Comparison of ENCODE assay signal across 8 cellular contexts in the genomic region with DNA sequence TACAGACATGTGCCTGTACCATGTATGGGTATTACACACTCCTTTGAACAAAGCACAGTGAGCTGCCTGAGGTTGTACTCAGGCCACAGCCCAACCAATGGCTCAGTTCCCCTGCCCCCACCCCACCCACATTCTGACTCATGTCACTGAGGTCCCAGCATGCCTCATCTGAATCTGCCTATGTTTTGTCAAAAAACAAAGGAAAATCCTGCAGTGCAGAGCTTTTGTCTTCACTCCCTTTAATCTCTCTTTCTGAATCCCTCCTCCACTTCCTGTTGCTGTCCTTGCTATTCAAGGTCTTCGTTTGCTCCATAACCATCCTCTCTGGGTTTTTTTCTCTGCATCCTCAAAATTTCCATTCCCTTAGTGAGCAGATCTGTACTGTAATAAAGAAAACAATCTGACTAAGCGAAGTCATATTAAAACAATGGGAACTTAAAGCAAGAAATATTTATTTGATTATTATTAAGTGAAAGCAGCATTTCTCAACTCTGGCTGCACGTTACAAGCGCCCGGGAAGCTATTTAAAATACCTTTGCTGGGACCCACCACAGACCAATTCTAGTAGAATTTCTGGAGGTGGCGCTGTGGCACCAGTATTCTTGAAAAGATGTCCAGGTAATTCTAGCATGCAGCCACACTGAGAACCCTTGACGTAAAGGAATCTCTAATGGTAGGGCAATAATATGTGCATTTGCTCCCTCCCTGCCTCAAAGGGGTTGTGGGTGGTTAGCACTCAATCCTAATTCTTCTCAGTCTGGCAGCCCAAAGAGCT. TPM values are rescaled to one million over a fixed set of nuclear protein-coding genes. Genes with fewer than 3 reads are reported as not detected.
DNase-seq lines count a peak whose midpoint lies in the region; ATAC-seq and TF ChIP-seq lines count a peak whose summit lies in the region.

No MANE protein-coding gene starts in this region.

- no peak for ATAC-seq in HG02852 (IDR thresholded peaks at IDR 0.05; ENCODE audit: unreplicated experiment)

- no peaks in the 10 kb centered on the region for H3K27me3 ChIP-seq in HUES64 (ENCODE audit: insufficient read depth, low read length)

- no peaks in the 10 kb centered on the region for H3K36me3 ChIP-seq in HUES64 (ENCODE audit: insufficient read depth, low read length)

- no peaks in the 10 kb centered on the region for H3K9me3 Mint-ChIP-seq in activated naive CD4-positive, alpha-beta T cell treated with anti-CD3 and anti-CD28 coated beads, Interleukin-2, amount 10 ng/mL, durations not matched to agents 7 days and 5 days

- no peaks in the 10 kb centered on the region for H3K9me3 ChIP-seq in HUES64 (ENCODE audit: insufficient read depth, low read depth, low read length)

- CTCF ChIA-PET in activated naive CD4-positive, alpha-beta T cell treated with anti-CD3 and anti-CD28 coated beads, Interleukin-2, amount 10 ng/mL, durations not matched to agents 7 days and 5 days (lab: Charles Lee): interaction anchor here (0.6 to 3.5 kb wide), 4 partner anchors 11 to 418 kb away, joined by 3 to 15 read pairs (median 6); no protein-coding TSS in a partner anchor

- H3K4me3 Mint-ChIP-seq in activated naive CD4-positive, alpha-beta T cell treated with anti-CD3 and anti-CD28 coated beads, Interleukin-2, amount 10 ng/mL, durations not matched to agents 7 days and 5 days: no peak overlapping the region

- WGBS in HUES64: 12% methylated on average over 6 of the region's 7 CpGs

- H3K4me3 ChIP-seq in GM12865 (ENCODE audit: low read depth, low read length) (no peak overlapping the region), HUES64 (ENCODE audit: low read length) (no peak overlapping the region)

- H3K36me3 Mint-ChIP-seq in activated naive CD4-positive, alpha-beta T cell treated with anti-CD3 and anti-CD28 coated beads, Interleukin-2, amount 10 ng/mL, durations not matched to agents 7 days and 5 days: no peaks in the 10 kb centered on the region

- H3K4me1 Mint-ChIP-seq in activated naive CD4-positive, alpha-beta T cell treated with anti-CD3 and anti-CD28 coated beads, Interleukin-2, amount 10 ng/mL, durations not matched to agents 7 days and 5 days: peaks cover 2% of the 10 kb centered on the region

- H3K9ac ChIP-seq in HUES64 (ENCODE audit: low read depth, low read length): peak overlapping the region; percentile 56; the same call in 1 of the 2 replicates

- TF ChIP-seq CTCF in GM12865 (IDR thresholded peaks at IDR 0.05; ENCODE audit: insufficient read depth, low read depth, low read length, missing control alignments): peak; percentile 11

- H3K27ac Mint-ChIP-seq in activated naive CD4-positive, alpha-beta T cell treated with anti-CD3 and anti-CD28 coated beads, Interleukin-2, amount 10 ng/mL, durations not matched to agents 7 days and 5 days: no peak overlapping the region

- peak; percentile 26 for DNase-seq in GM12865 (ENCODE audit: low read depth)
- peak; percentile 20 for DNase-seq in activated naive CD4-positive, alpha-beta T cell treated with anti-CD3 and anti-CD28 coated beads, Interleukin-2, amount 10 ng/mL, durations not matched to agents 7 days and 5 days
- DNase-seq in left kidney (ENCODE audit: low read depth, low spot score): peak; percentile 69
- no peak for DNase-seq in superior temporal gyrus (ENCODE audit: extremely low spot score)
- no peak for DNase-seq in NOMO-1 treated with DMSO at 0.1 percent for 48 hours (lab: John Stamatoyannopoulos, UW; ENCODE audit: unreplicated experiment)
- no peak for DNase-seq in SIG-M5 treated with dmso at 0.1 percent for 504 hours (lab: John Stamatoyannopoulos, UW; ENCODE audit: unreplicated experiment)

- no peaks in the 10 kb centered on the region for H3K27me3 Mint-ChIP-seq in activated naive CD4-positive, alpha-beta T cell treated with anti-CD3 and anti-CD28 coated beads, Interleukin-2, amount 10 ng/mL, durations not matched to agents 7 days and 5 days

- H3K4me1 ChIP-seq in HUES64 (ENCODE audit: insufficient read depth, low read length): peaks cover 28% of the 10 kb centered on the region

- peak overlapping the region; percentile 96 for H3K27ac ChIP-seq in HUES64 (ENCODE audit: low read depth, low read length)

RNA-seq across cellular contexts. Expression of gene GUCY2F, which starts 8.8 kb away (rescaled TPM):
- polyA plus RNA-seq in HUES64 (2013, experiment 1 of 2): 0.05 TPM
- polyA plus RNA-seq in HUES64 (2013, experiment 2 of 2): not detected

Comparison
In these comparisons a context has a peak if more than half of its experiments do, and no peak if none do; other contexts are left out.
1. DNase-seq: peak in GM12865 (single experiment), activated naive CD4-positive, alpha-beta T cell treated with anti-CD3 and anti-CD28 coated beads, Interleukin-2, amount 10 ng/mL, durations not matched to agents 7 days and 5 days (single experiment) and left kidney (single experiment); none in superior temporal gyrus (single experiment), NOMO-1 treated with DMSO at 0.1 percent for 48 hours (single experiment) and SIG-M5 treated with dmso at 0.1 percent for 504 hours (single experiment).